In genomic region chr4:73375328-73375741, GRCh38 we compare ENCODE assay signal across 21 cellular contexts. TPM values are rescaled to one million over a fixed set of nuclear protein-coding genes. Genes with fewer than 3 reads are reported as not detected.
DNase-seq lines count a peak whose midpoint lies in the region; TF ChIP-seq lines count a peak whose summit lies in the region.
"Had no signal": no experiment of that assay in that cellular context is flagged by ENCODE, and none has a peak within 500 bp of the region (broad histone marks: within the 10 kb centered on the region; RNA-seq: fewer than 3 reads in every experiment).

No MANE protein-coding gene starts in this region.

- H3K79me2 ChIP-seq in hepatocyte, result no peaks in the 10 kb centered on the region

- DNase-seq in HuH-7 (ENCODE audit: low spot score) (peak; percentile 15), hepatocyte (ENCODE audit: low spot score) (peak; percentile 19), head of caudate nucleus (no peak), HK-2 (ENCODE audit: unreplicated experiment) (no peak), DMS79 treated with DMSO at 0.1 percent for 48 hours (lab: John Stamatoyannopoulos, UW) (no peak)
- DNase-seq: Caco-2; CD4-positive, CD25-positive, alpha-beta regulatory T cell; CD8-positive, alpha-beta T cell; DMS153; EL; GDM1; GM23248; H7 had no signal

- WGBS in hepatocyte (ENCODE audit: low lambda C conversion rate, missing lambda C conversion rate), result 55% methylated on average over 1 of the region's 1 CpG
- 31% methylated on average over 1 of the region's 1 CpG for WGBS in liver

- no peaks in the 10 kb centered on the region for H3K36me3 ChIP-seq in hepatocyte (replicated peaks; ENCODE audit: insufficient read depth, low read depth)
- H3K36me3 ChIP-seq in liver (ENCODE audit: control insufficient read depth in 4 of 4, insufficient read depth in 3 of 4, low read depth in 1 of 4, low read length in 3 of 4), result no peaks in the 10 kb centered on the region
- H3K36me3 ChIP-seq: BLaER1 had no signal

- intact Hi-C loops in head of caudate nucleus (cut with DNase I), result no loop called here

- no peaks in the 10 kb centered on the region for H3K9me2 ChIP-seq in hepatocyte (replicated peaks; ENCODE audit: insufficient read depth)

- TF ChIP-seq RAD21 in liver (IDR thresholded peaks at IDR 0.05), result peak; percentile 51 to 62

- H3K9ac ChIP-seq in liver (ENCODE audit: low read depth in 1 of 2, low read length in 2 of 2), result peak overlapping the region in 1 of 2 donors; percentile 93
- H3K9ac ChIP-seq: BLaER1, GM23248 had no signal

- peak overlapping the region; percentile 62 for H3K27ac ChIP-seq in hepatocyte
- H3K27ac ChIP-seq in liver (ENCODE audit: low read depth in 1 of 2, low read length in 2 of 2), result peak overlapping the region; percentile 64 to 71
- H3K27ac ChIP-seq: 22Rv1, BLaER1, C4-2B, GM23248 had no signal

- no peaks in the 10 kb centered on the region for H3K27me3 ChIP-seq in hepatocyte
- H3K27me3 ChIP-seq in liver (ENCODE audit: control insufficient read depth in 4 of 4, insufficient read depth in 4 of 4, low read length in 3 of 4), result no peaks in the 10 kb centered on the region
- H3K27me3 ChIP-seq: BLaER1 had no signal

- H2AFZ ChIP-seq in hepatocyte, result no peak overlapping the region
- H2AFZ ChIP-seq: GM23248 had no signal

- H3K4me1 ChIP-seq in hepatocyte (ENCODE audit: insufficient read depth) (no peaks in the 10 kb centered on the region), liver (ENCODE audit: control insufficient read depth in 4 of 4, insufficient read depth in 4 of 4, low read length in 3 of 4) (peaks cover 3 to 57% (median 38%) of the 10 kb centered on the region in 4 donors)
- H3K4me1 ChIP-seq: BLaER1, Caco-2 had no signal

- H3K4me3 ChIP-seq in hepatocyte (no peak overlapping the region), liver (ENCODE audit: low read depth in 1 of 3, low read length in 3 of 3) (no peak overlapping the region)
- H3K4me3 ChIP-seq: BLaER1, GM12878, GM23248 had no signal

- no peak overlapping the region for H3K4me2 ChIP-seq in hepatocyte
- H3K4me2 ChIP-seq: BLaER1 had no signal

- no peaks in the 10 kb centered on the region for H4K20me1 ChIP-seq in hepatocyte (ENCODE audit: insufficient read depth, poor library complexity, severe bottlenecking)
- H4K20me1 ChIP-seq: BLaER1 had no signal

- no peaks in the 10 kb centered on the region for H3K9me3 ChIP-seq in hepatocyte (ENCODE audit: low read depth)
- H3K9me3 ChIP-seq in liver (ENCODE audit: control insufficient read depth in 4 of 4, low read length in 3 of 4), result no peaks in the 10 kb centered on the region
- H3K9me3 ChIP-seq: BLaER1, Caco-2 had no signal

- TF ChIP-seq CTCF in hepatocyte (IDR thresholded peaks at IDR 0.05; ENCODE audit: poor library complexity) (no peak), liver (IDR thresholded peaks at IDR 0.05; ENCODE audit: low read depth, low read length, missing input control) (no peak)

TF ChIP-seq in liver, 16 proteins besides CTCF, POLR2A, EP300 and RAD21:
- peak; percentile 99 for TF ChIP-seq SP1 (IDR thresholded peaks at IDR 0.05)
- TF ChIP-seq, protein P1, sequence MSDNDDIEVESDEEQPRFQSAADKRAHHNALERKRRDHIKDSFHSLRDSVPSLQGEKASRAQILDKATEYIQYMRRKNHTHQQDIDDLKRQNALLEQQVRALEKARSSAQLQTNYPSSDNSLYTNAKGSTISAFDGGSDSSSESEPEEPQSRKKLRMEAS (IDR thresholded peaks at IDR 0.05), result peak; percentile 96
- TF ChIP-seq JUND (IDR thresholded peaks at IDR 0.05), result peak; percentile 83 to 89
- TF ChIP-seq RXRA (IDR thresholded peaks at IDR 0.05), result peak; percentile 90
- TF ChIP-seq, protein P2, sequence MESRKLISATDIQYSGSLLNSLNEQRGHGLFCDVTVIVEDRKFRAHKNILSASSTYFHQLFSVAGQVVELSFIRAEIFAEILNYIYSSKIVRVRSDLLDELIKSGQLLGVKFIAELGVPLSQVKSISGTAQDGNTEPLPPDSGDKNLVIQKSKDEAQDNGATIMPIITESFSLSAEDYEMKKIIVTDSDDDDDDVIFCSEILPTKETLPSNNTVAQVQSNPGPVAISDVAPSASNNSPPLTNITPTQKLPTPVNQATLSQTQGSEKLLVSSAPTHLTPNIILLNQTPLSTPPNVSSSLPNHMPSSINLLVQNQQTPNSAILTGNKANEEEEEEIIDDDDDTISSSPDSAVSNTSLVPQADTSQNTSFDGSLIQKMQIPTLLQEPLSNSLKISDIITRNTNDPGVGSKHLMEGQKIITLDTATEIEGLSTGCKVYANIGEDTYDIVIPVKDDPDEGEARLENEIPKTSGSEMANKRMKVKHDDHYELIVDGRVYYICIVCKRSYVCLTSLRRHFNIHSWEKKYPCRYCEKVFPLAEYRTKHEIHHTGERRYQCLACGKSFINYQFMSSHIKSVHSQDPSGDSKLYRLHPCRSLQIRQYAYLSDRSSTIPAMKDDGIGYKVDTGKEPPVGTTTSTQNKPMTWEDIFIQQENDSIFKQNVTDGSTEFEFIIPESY (IDR thresholded peaks at IDR 0.05), result peak; percentile 87
- peak; percentile 76 for TF ChIP-seq YY1 (IDR thresholded peaks at IDR 0.05)
- TF ChIP-seq EGR1 (IDR thresholded peaks at IDR 0.05; ENCODE audit: low read depth in 2 of 2), result peak; percentile 68 to 76
- peak; percentile 93 to 95 for TF ChIP-seq HNF4A (conservative IDR thresholded peaks at IDR 0.05)
- TF ChIP-seq GABPA (IDR thresholded peaks at IDR 0.05 in 1 of 2, conservative IDR thresholded peaks at IDR 0.05 in 1 of 2), result no peak
- peak; percentile 89 for TF ChIP-seq REST (IDR thresholded peaks at IDR 0.05)
- TF ChIP-seq NR2F2 (IDR thresholded peaks at IDR 0.05), result peak; percentile 88
- peak; percentile 79 for TF ChIP-seq TAF1 (conservative IDR thresholded peaks at IDR 0.05)
- peak; percentile 92 for TF ChIP-seq FOXA1 (IDR thresholded peaks at IDR 0.05)
- peak; percentile 96 for TF ChIP-seq FOXA2 (IDR thresholded peaks at IDR 0.05)
- TF ChIP-seq HNF4G (IDR thresholded peaks at IDR 0.05), result peak; percentile 78
- peak; percentile 76 for TF ChIP-seq ATF3 (IDR thresholded peaks at IDR 0.05)

RNA-seq across cellular contexts. Expression of gene ALB, which starts 28.8 kb away (rescaled TPM):
- total RNA-seq in hepatocyte, result 25,578 and 26,686 TPM in 2 replicates
- polyA plus RNA-seq in hepatocyte, result 7,370 and 11,384 TPM in 2 replicates
- total RNA-seq in liver, result over 10,000 TPM; 37,224 to 59,987 TPM
- over 10,000 TPM; 33,161 to 33,802 TPM for polyA plus RNA-seq in liver
- total RNA-seq: B cell; CD4-positive, CD25-positive, alpha-beta regulatory T cell; GM23248; H1 had no signal
- polyA plus RNA-seq: AG04450; CD4-positive, CD25-positive, alpha-beta regulatory T cell; GM23248 had no signal

Comparison
In these comparisons a context has a peak if more than half of its experiments do, and no peak if none do; other contexts are left out.
1. DNase-seq: peak in HuH-7 (single experiment) and hepatocyte (single experiment); none in head of caudate nucleus (0 of 42), HK-2 (single experiment) and DMS79 treated with DMSO at 0.1 percent for 48 hours (single experiment).